In genomic region chr7:14233898-14234174, GRCh38 we compare ENCODE assay signal across 18 cellular contexts.
"Had no signal": no experiment of that assay in that cellular context is flagged by ENCODE, and none has a peak within 500 bp of the region (broad histone marks: within the 10 kb centered on the region; RNA-seq: fewer than 3 reads in every experiment).

No MANE protein-coding gene starts in this region.

- H3K9me3 ChIP-seq: gastrocnemius medialis, heart left ventricle, mucosa of descending colon, transverse colon had no signal

- H3K27me3 ChIP-seq: dorsolateral prefrontal cortex, gastrocnemius medialis, heart left ventricle, transverse colon had no signal

- H3K36me3 ChIP-seq: gastrocnemius medialis, heart left ventricle, transverse colon, WERI-Rb-1 had no signal

- H3K4me1 ChIP-seq: gastrocnemius medialis, heart left ventricle had no signal

- H3K4me3 ChIP-seq: dorsolateral prefrontal cortex, gastrocnemius medialis, heart left ventricle, mucosa of descending colon, transverse colon had no signal

- H3K4me3 Mint-ChIP-seq: activated CD4-positive, alpha-beta memory T cell treated with anti-CD3 and anti-CD28 coated beads, Interleukin-2, amount 10 ng/mL, durations not matched to agents 7 days and 5 days; activated T-cell treated with anti-CD3 and anti-CD28 coated beads, Interleukin-2, amount 50 U/mL, for 24 hours; endodermal cell; naive thymus-derived CD4-positive, alpha-beta T cell; T-helper 17 cell had no signal

- ATAC-seq: gastrocnemius medialis; heart left ventricle; left lobe of liver; naive thymus-derived CD4-positive, alpha-beta T cell; T-helper 17 cell had no signal

- H3K36me3 Mint-ChIP-seq: naive thymus-derived CD4-positive, alpha-beta T cell had no signal

- H3K4me1 Mint-ChIP-seq: activated CD4-positive, alpha-beta memory T cell treated with anti-CD3 and anti-CD28 coated beads, Interleukin-2, amount 10 ng/mL, durations not matched to agents 7 days and 5 days; naive thymus-derived CD4-positive, alpha-beta T cell; T-helper 17 cell had no signal

- H3K27ac Mint-ChIP-seq: activated CD4-positive, alpha-beta memory T cell treated with anti-CD3 and anti-CD28 coated beads, Interleukin-2, amount 10 ng/mL, durations not matched to agents 7 days and 5 days; activated T-cell treated with anti-CD3 and anti-CD28 coated beads, Interleukin-2, amount 50 U/mL, for 24 hours; endodermal cell; naive thymus-derived CD4-positive, alpha-beta T cell; T-helper 17 cell had no signal

- H3K27ac ChIP-seq: gastrocnemius medialis, heart left ventricle, transverse colon, WERI-Rb-1 had no signal

- H3K27me3 Mint-ChIP-seq: activated CD4-positive, alpha-beta memory T cell treated with anti-CD3 and anti-CD28 coated beads, Interleukin-2, amount 10 ng/mL, durations not matched to agents 7 days and 5 days; activated T-cell treated with anti-CD3 and anti-CD28 coated beads, Interleukin-2, amount 50 U/mL, for 24 hours; naive thymus-derived CD4-positive, alpha-beta T cell had no signal

- DNase-seq: activated CD4-positive, alpha-beta memory T cell treated with anti-CD3 and anti-CD28 coated beads, Interleukin-2, amount 10 ng/mL, durations not matched to agents 7 days and 5 days; activated CD4-positive, alpha-beta T cell treated with anti-CD3 and anti-CD28 coated beads for 4 hours; activated effector memory CD4-positive, alpha-beta T cell treated with Interleukin-2 at 50 U/mL for 16 hours; activated naive CD4-positive, alpha-beta T cell treated with anti-CD3 and anti-CD28 coated beads, Interleukin-2, amount 50 U/mL, for 16 hours; activated T-cell treated with anti-CD3 and anti-CD28 coated beads, Interleukin-2, amount 50 U/mL, for 24 hours; dorsolateral prefrontal cortex; gastrocnemius medialis; heart left ventricle; naive thymus-derived CD4-positive, alpha-beta T cell; stimulated activated CD4-positive, alpha-beta T cell treated with anti-CD3 and anti-CD28 coated beads, Interleukin-15, amount 100 ng/mL, for 24 hours; stimulated activated CD4-positive, alpha-beta T cell treated with anti-CD3 and anti-CD28 coated beads, Interleukin-4, amount 100 ng/mL, for 1 hour; stimulated activated naive CD4-positive, alpha-beta T cell; T-helper 17 cell; transverse colon; WERI-Rb-1 had no signal

- H3K9me3 Mint-ChIP-seq: activated CD4-positive, alpha-beta memory T cell treated with anti-CD3 and anti-CD28 coated beads, Interleukin-2, amount 10 ng/mL, durations not matched to agents 7 days and 5 days; activated T-cell treated with anti-CD3 and anti-CD28 coated beads, Interleukin-2, amount 50 U/mL, for 24 hours; endodermal cell had no signal
